Comparison of ENCODE assay signal across 1 cellular context in genomic region chr5:168611163-168611562, GRCh38.
TF ChIP-seq lines count a peak whose summit lies in the region.

No MANE protein-coding gene starts in this region.

TF ChIP-seq in IMR-90, 13 proteins besides CTCF, POLR2A, EP300 and RAD21 (continued from another document):
- no peak for TF ChIP-seq ELK1 (IDR thresholded peaks at IDR 0.05; ENCODE audit: borderline replicate concordance, low read depth, low read length)
- TF ChIP-seq NFE2L2 (IDR thresholded peaks at IDR 0.05; ENCODE audit: low read depth, low read length): no peak
- no peak for TF ChIP-seq MXI1 (IDR thresholded peaks at IDR 0.05; ENCODE audit: borderline replicate concordance, low read depth, low read length)
- TF ChIP-seq CHD1 (IDR thresholded peaks at IDR 0.05; ENCODE audit: low read depth, low read length): no peak
- no peak for TF ChIP-seq SMC3 (IDR thresholded peaks at IDR 0.05; ENCODE audit: low read depth, low read length)
- TF ChIP-seq CEBPB (IDR thresholded peaks at IDR 0.05; ENCODE audit: low read depth, low read length): no peak
- TF ChIP-seq USF2 (IDR thresholded peaks at IDR 0.05; ENCODE audit: low read depth, low read length): no peak
- no peak for TF ChIP-seq MAZ (IDR thresholded peaks at IDR 0.05; ENCODE audit: borderline replicate concordance, low read depth, low read length)
